In genomic region chr9:119298076-119298853, GRCh38 we compare ENCODE assay signal across 1 cellular context.
A peak's percentile ranks its signal among the peaks of the same experiment; 100 is the strongest.
TF ChIP-seq lines count a peak whose summit lies in the region.

No MANE protein-coding gene starts in this region.

TF ChIP-seq in GM23338, 12 proteins besides CTCF, POLR2A, EP300 and RAD21 (continued from another document):
- TF ChIP-seq ZNF462 (CRISPR knock-in tag; IDR thresholded peaks at IDR 0.05) (peak; percentile 71; the same call in 1 of the 2 replicates), EZH2 (IDR thresholded peaks at IDR 0.05; ENCODE audit: low read depth, unreplicated experiment) (no peak), STAT1 (IDR thresholded peaks at IDR 0.05; ENCODE audit: unreplicated experiment) (no peak), REST (IDR thresholded peaks at IDR 0.05; ENCODE audit: unreplicated experiment) (no peak), ZNF114 (CRISPR knock-in tag; IDR thresholded peaks at IDR 0.05) (no peak), POLR2AphosphoS5 (IDR thresholded peaks at IDR 0.05; ENCODE audit: low read depth) (no peak), JUNB (IDR thresholded peaks at IDR 0.05; ENCODE audit: unreplicated experiment) (no peak), CREB1 (CRISPR knock-in tag; IDR thresholded peaks at IDR 0.05; ENCODE audit: low read depth) (peak; percentile 46; the same call in 1 of the 2 replicates)
TF ChIP-seq in GM23338: peak in this region for 3.
